In genomic region chr6:9360881-9361280, GRCh38 we compare ENCODE assay signal across 15 cellular contexts.
DNase-seq lines count a peak whose midpoint lies in the region; ATAC-seq and TF ChIP-seq lines count a peak whose summit lies in the region.
"Had no signal": no experiment of that assay in that cellular context is flagged by ENCODE, and none has a peak within 500 bp of the region (broad histone marks: within the 10 kb centered on the region; RNA-seq: fewer than 3 reads in every experiment).

No MANE protein-coding gene starts in this region.

- peaks cover 3% of the 10 kb centered on the region for H3K4me1 ChIP-seq in RWPE2 (ENCODE audit: insufficient read depth, poor library complexity, severe bottlenecking)
- no peaks in the 10 kb centered on the region for H3K4me1 ChIP-seq in right lobe of liver

- no peak overlapping the region for H3K4me3 ChIP-seq in RWPE2 (ENCODE audit: severe bottlenecking)
- no peak overlapping the region for H3K4me3 ChIP-seq in right lobe of liver
- no peak overlapping the region for H3K4me3 ChIP-seq in coronary artery

- ATAC-seq in RWPE2 (ENCODE audit: low read depth) (peak; percentile 49), right lobe of liver (no peak)
- ATAC-seq: SK-N-SH treated with all-trans-retinoic acid at 6 μM for 48 hours had no signal

- no peaks in the 10 kb centered on the region for H3K9me3 ChIP-seq in RWPE2 (ENCODE audit: severe bottlenecking)
- no peaks in the 10 kb centered on the region for H3K9me3 ChIP-seq in right lobe of liver

- H3K27ac ChIP-seq in RWPE2 (ENCODE audit: poor library complexity, severe bottlenecking) (no peak overlapping the region), right lobe of liver (no peak overlapping the region), coronary artery (no peak overlapping the region)

- H3K36me3 ChIP-seq in RWPE2 (ENCODE audit: low read depth) (no peaks in the 10 kb centered on the region), right lobe of liver (no peaks in the 10 kb centered on the region)

- no peak for TF ChIP-seq POLR2A in right lobe of liver (IDR thresholded peaks at IDR 0.05)

- peak; percentile 9 for DNase-seq in AG20443 (ENCODE audit: low spot score)
- peak; percentile 33 for DNase-seq in HS-27A (ENCODE audit: low read depth)
- DNase-seq in RWPE2 (ENCODE audit: low spot score), result no peak
- peak; percentile 4 for DNase-seq in glomerular visceral epithelial cell (ENCODE audit: extremely low spot score)
- DNase-seq in right lobe of liver, result no peak
- no peak for DNase-seq in nucleus accumbens (lab: John Stamatoyannopoulos, UW)
- DNase-seq in coronary artery (ENCODE audit: low spot score), result no peak
- DNase-seq in DMS 273 (lab: John Stamatoyannopoulos, UW; ENCODE audit: unreplicated experiment), result no peak
- DNase-seq: COR-L47, GF-D8, MV-4-11, NCI-H2107, NCI-H345, Right ventricle myocardium superior had no signal

- intact Hi-C loops in right lobe of liver (cut with DNase I), result no loop called here

- TF ChIP-seq CTCF in RWPE2 (IDR thresholded peaks at IDR 0.05; ENCODE audit: poor library complexity, severe bottlenecking) (no peak), right lobe of liver (IDR thresholded peaks at IDR 0.05) (no peak), coronary artery (IDR thresholded peaks at IDR 0.05) (no peak)

- H3K27me3 ChIP-seq in RWPE2 (ENCODE audit: insufficient read depth, poor library complexity, severe bottlenecking) (no peaks in the 10 kb centered on the region), right lobe of liver (no peaks in the 10 kb centered on the region)

Comparison
In these comparisons a context has a peak if more than half of its experiments do, and no peak if none do; other contexts are left out.
1. DNase-seq: peak in AG20443 (single experiment), HS-27A (single experiment) and glomerular visceral epithelial cell (single experiment); none in RWPE2 (single experiment), right lobe of liver (0 of 3), nucleus accumbens (0 of 56), coronary artery (single experiment) and DMS 273 (single experiment).